ENCODE assay signal across 12 cellular contexts in genomic region chr2:636151-636621, GRCh38. TPM values are rescaled to one million over a fixed set of nuclear protein-coding genes. Genes with fewer than 3 reads are reported as not detected.
DNase-seq lines count a peak whose midpoint lies in the region; ATAC-seq and TF ChIP-seq lines count a peak whose summit lies in the region.
"Had no signal": no experiment of that assay in that cellular context is flagged by ENCODE, and none has a peak within 500 bp of the region (broad histone marks: within the 10 kb centered on the region; RNA-seq: fewer than 3 reads in every experiment).

No MANE protein-coding gene starts in this region.

- H3K4me1 ChIP-seq in heart left ventricle (peaks cover 0 to 13% (median 4%) of the 10 kb centered on the region in 12 donors), upper lobe of left lung (peaks cover 0 to 8% (median 7%) of the 10 kb centered on the region in 4 donors)

- 60 to 84% (median 71%) methylated on average over 43 to 48 of the region's 48 CpGs for WGBS in heart left ventricle, 4 donors
- WGBS in upper lobe of left lung, 2 donors = 87 to 88% methylated on average over 27 to 41 of the region's 48 CpGs

- POLR2A ChIA-PET in T-cell (lab: Charles Lee) = no interaction called here

- peak overlapping the region in 9 of 12 donors; percentile 11 to 53 (median 41) for H3K4me3 ChIP-seq in heart left ventricle
- H3K4me3 ChIP-seq in upper lobe of left lung = peak overlapping the region in 3 of 4 donors; percentile 24 to 39 (median 38)
- H3K4me3 ChIP-seq: MG63 had no signal

- H3K36me3 ChIP-seq in heart left ventricle (no peaks in the 10 kb centered on the region), upper lobe of left lung (no peaks in the 10 kb centered on the region)
- H3K36me3 ChIP-seq: MG63 had no signal

- H3K4me1 Mint-ChIP-seq in dendritic cell treated with granulocyte-macrophage colony-stimulating factor and Interleukin-4, amounts not matched to agents 40 ng/mL and 50 ng/mL, for 4 days (ENCODE audit: low read depth) = peaks cover 7% of the 10 kb centered on the region
- H3K4me1 Mint-ChIP-seq in naive B cell (peaks cover 0 to 6% (median 2%) of the 10 kb centered on the region in 3 donors), T-cell (peaks cover 2 to 7% (median 4%) of the 10 kb centered on the region in 3 donors)

- TF ChIP-seq POLR2A in heart left ventricle (IDR thresholded peaks at IDR 0.05) (no peak), upper lobe of left lung (IDR thresholded peaks at IDR 0.05) (no peak)

- no peaks in the 10 kb centered on the region for H3K36me3 Mint-ChIP-seq in dendritic cell treated with granulocyte-macrophage colony-stimulating factor and Interleukin-4, amounts not matched to agents 40 ng/mL and 50 ng/mL, for 4 days (ENCODE audit: low read depth)
- H3K36me3 Mint-ChIP-seq in naive B cell = no peaks in the 10 kb centered on the region
- H3K36me3 Mint-ChIP-seq in T-cell = no peaks in the 10 kb centered on the region

- TF ChIP-seq EP300 in upper lobe of left lung (IDR thresholded peaks at IDR 0.05) = no peak

- no peaks in the 10 kb centered on the region for H3K9me3 Mint-ChIP-seq in dendritic cell treated with granulocyte-macrophage colony-stimulating factor and Interleukin-4, amounts not matched to agents 40 ng/mL and 50 ng/mL, for 4 days
- H3K9me3 Mint-ChIP-seq in naive B cell = peaks cover 0 to 5% (median 0%) of the 10 kb centered on the region in 7 donors
- H3K9me3 Mint-ChIP-seq in T-cell = peaks cover 0 to 3% (median 0%) of the 10 kb centered on the region in 3 donors
- H3K9me3 Mint-ChIP-seq: HFFc6 had no signal

- no peak for TF ChIP-seq CTCF in heart left ventricle (IDR thresholded peaks at IDR 0.05)
- no peak for TF ChIP-seq CTCF in upper lobe of left lung (IDR thresholded peaks at IDR 0.05)

- H3K4me3 Mint-ChIP-seq in dendritic cell treated with granulocyte-macrophage colony-stimulating factor and Interleukin-4, amounts not matched to agents 40 ng/mL and 50 ng/mL, for 4 days = peak overlapping the region; percentile 77
- H3K4me3 Mint-ChIP-seq in naive B cell (peak overlapping the region in 4 of 8 donors; percentile 84 to 90 (median 88)), T-cell (peak overlapping the region in 1 of 3 donors; percentile 84)
- H3K4me3 Mint-ChIP-seq: HFFc6, nephron had no signal

- intact Hi-C loops in heart left ventricle (cut with DNase I) = loop anchor here in 5 of 10 donors (5.0 to 10.0 kb wide), 3 partner anchors 389 to 464 kb away; no protein-coding TSS in a partner anchor
- intact Hi-C loops in cardiac septum (cut with DNase I) = loop anchor here (5.0 kb wide), 1 partner anchor 464 kb away; no protein-coding TSS in a partner anchor
- intact Hi-C loops in dendritic cell treated with granulocyte-macrophage colony-stimulating factor and Interleukin-4, amounts not matched to agents 40 ng/mL and 50 ng/mL, for 4 days (cut with micrococcal nuclease) = loop anchor here (2.0 kb wide), 1 partner anchor 389 kb away; no protein-coding TSS in a partner anchor

- H3K27me3 Mint-ChIP-seq in dendritic cell treated with granulocyte-macrophage colony-stimulating factor and Interleukin-4, amounts not matched to agents 40 ng/mL and 50 ng/mL, for 4 days = peaks cover 17% of the 10 kb centered on the region
- H3K27me3 Mint-ChIP-seq in naive B cell (peaks cover 14 to 26% (median 14%) of the 10 kb centered on the region in 3 donors), T-cell (peaks cover 0 to 4% of the 10 kb centered on the region in 2 donors)

- H3K27ac ChIP-seq in heart left ventricle (no peak overlapping the region), upper lobe of left lung (no peak overlapping the region)

- CTCF ChIA-PET in T-cell (lab: Charles Lee) = interaction anchor here (0.6 to 1.5 kb wide), 9 partner anchors 51 to 616 kb away, joined by 3 to 6 read pairs (median 3); no protein-coding TSS in a partner anchor

- DNase-seq in heart left ventricle = peak in 1 of 5 donors; percentile 57
- DNase-seq in cardiac septum (ENCODE audit: low spot score) = no peak
- DNase-seq in naive B cell = no peak
- peak in 1 of 2 donors; percentile 81 for DNase-seq in upper lobe of left lung
- DNase-seq in T-cell = no peak
- DNase-seq: T1000 had no signal

- H3K9me3 ChIP-seq in heart left ventricle (peaks cover 0 to 11% (median 0%) of the 10 kb centered on the region in 12 donors), upper lobe of left lung (no peaks in the 10 kb centered on the region)

- ATAC-seq in heart left ventricle = peak in 2 of 4 donors; percentile 14 to 27
- peak; percentile 16 to 41 for ATAC-seq in naive B cell (ENCODE audit: low read depth in 2 of 2)
- ATAC-seq in upper lobe of left lung (ENCODE audit: low FRiP score in 2 of 2) = peak in 1 of 2 donors; percentile 26
- no peak for ATAC-seq in T-cell (replicated peaks in 1 of 4)
- no peak for ATAC-seq in GM21786 (IDR thresholded peaks at IDR 0.05; ENCODE audit: unreplicated experiment)
- ATAC-seq in HG02973 (IDR thresholded peaks at IDR 0.05; ENCODE audit: unreplicated experiment) = no peak

- peaks cover 0 to 18% (median 8%) of the 10 kb centered on the region in 9 donors for H3K27me3 ChIP-seq in heart left ventricle
- H3K27me3 ChIP-seq in upper lobe of left lung = no peaks in the 10 kb centered on the region
- H3K27me3 ChIP-seq: MG63 had no signal

- H3K27ac Mint-ChIP-seq in dendritic cell treated with granulocyte-macrophage colony-stimulating factor and Interleukin-4, amounts not matched to agents 40 ng/mL and 50 ng/mL, for 4 days = no peak overlapping the region
- H3K27ac Mint-ChIP-seq in naive B cell (peak overlapping the region in 1 of 6 donors; percentile 79), T-cell (no peak overlapping the region)
- H3K27ac Mint-ChIP-seq: HFFc6 had no signal

RNA-seq across cellular contexts. Expression of gene TMEM18, which starts 41.0 kb away (rescaled TPM):
- total RNA-seq in heart left ventricle = 10 to 100 TPM in 5 of 9 donors, 1 to 10 TPM in 4; 8.8 to 14.2 (median 10.5) TPM
- 10 to 100 TPM in 1 of 2 donors, 1 to 10 TPM in 1; 7.0 to 20.0 TPM for polyA plus RNA-seq in heart left ventricle
- total RNA-seq in cardiac septum = 8.8 TPM
- polyA plus RNA-seq in naive B cell (ENCODE audit: low read depth in 6 of 6) = 10 to 100 TPM; 22.2 to 40.5 (median 25.3) TPM
- total RNA-seq in upper lobe of left lung = 10 to 100 TPM in 5 of 6 donors, 1 to 10 TPM in 1; 5.0 to 31.4 (median 17.3) TPM
- total RNA-seq in T-cell = 10 to 100 TPM; 22.8 to 29.8 (median 28.8) TPM

Comparison
In these comparisons a context has a peak if more than half of its experiments do, and no peak if none do; other contexts are left out.
1. ATAC-seq: peak in naive B cell (2 of 2); none in T-cell (0 of 4), GM21786 (single experiment) and HG02973 (single experiment).